1 cellular context compared by ENCODE assay signal in the genomic region with DNA sequence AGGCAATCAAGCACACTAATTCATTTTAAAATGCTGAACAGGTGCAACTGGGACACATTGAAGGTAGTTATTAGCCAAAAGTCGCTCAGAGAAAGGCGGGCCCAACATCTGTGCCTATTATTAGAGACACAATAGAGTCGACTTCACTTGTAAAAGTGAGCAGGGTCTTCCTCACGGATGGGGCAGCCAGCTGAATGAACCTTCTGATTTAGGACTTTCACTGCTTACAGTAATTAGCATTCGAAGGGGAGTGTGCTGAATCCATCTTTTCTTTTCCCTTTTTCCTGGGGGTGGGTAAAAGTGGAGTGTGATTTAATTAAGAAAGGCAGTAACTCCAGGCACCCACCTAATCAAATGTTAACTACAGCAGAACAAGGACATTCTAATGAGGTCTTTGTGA.
TF ChIP-seq lines count a peak whose summit lies in the region.

No MANE protein-coding gene starts in this region.

TF ChIP-seq in WTC11, 78 proteins besides CTCF, POLR2A, EP300 and RAD21:
- TF ChIP-seq, protein P1, sequence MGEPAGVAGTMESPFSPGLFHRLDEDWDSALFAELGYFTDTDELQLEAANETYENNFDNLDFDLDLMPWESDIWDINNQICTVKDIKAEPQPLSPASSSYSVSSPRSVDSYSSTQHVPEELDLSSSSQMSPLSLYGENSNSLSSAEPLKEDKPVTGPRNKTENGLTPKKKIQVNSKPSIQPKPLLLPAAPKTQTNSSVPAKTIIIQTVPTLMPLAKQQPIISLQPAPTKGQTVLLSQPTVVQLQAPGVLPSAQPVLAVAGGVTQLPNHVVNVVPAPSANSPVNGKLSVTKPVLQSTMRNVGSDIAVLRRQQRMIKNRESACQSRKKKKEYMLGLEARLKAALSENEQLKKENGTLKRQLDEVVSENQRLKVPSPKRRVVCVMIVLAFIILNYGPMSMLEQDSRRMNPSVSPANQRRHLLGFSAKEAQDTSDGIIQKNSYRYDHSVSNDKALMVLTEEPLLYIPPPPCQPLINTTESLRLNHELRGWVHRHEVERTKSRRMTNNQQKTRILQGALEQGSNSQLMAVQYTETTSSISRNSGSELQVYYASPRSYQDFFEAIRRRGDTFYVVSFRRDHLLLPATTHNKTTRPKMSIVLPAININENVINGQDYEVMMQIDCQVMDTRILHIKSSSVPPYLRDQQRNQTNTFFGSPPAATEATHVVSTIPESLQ (CRISPR knock-in tag; IDR thresholded peaks at IDR 0.05) = no peak
- no peak for TF ChIP-seq ESRRA (CRISPR knock-in tag; IDR thresholded peaks at IDR 0.05; ENCODE audit: borderline replicate concordance)
- TF ChIP-seq, protein P2, sequence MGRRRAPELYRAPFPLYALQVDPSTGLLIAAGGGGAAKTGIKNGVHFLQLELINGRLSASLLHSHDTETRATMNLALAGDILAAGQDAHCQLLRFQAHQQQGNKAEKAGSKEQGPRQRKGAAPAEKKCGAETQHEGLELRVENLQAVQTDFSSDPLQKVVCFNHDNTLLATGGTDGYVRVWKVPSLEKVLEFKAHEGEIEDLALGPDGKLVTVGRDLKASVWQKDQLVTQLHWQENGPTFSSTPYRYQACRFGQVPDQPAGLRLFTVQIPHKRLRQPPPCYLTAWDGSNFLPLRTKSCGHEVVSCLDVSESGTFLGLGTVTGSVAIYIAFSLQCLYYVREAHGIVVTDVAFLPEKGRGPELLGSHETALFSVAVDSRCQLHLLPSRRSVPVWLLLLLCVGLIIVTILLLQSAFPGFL (CRISPR knock-in tag; IDR thresholded peaks at IDR 0.05; ENCODE audit: borderline replicate concordance) = no peak
- no peak for TF ChIP-seq CBFB (CRISPR knock-in tag; IDR thresholded peaks at IDR 0.05; ENCODE audit: low read depth)
- TF ChIP-seq, protein P3, sequence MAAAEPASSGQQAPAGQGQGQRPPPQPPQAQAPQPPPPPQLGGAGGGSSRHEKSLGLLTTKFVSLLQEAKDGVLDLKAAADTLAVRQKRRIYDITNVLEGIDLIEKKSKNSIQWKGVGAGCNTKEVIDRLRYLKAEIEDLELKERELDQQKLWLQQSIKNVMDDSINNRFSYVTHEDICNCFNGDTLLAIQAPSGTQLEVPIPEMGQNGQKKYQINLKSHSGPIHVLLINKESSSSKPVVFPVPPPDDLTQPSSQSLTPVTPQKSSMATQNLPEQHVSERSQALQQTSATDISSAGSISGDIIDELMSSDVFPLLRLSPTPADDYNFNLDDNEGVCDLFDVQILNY (CRISPR knock-in tag; IDR thresholded peaks at IDR 0.05) = no peak
